Comparison of ENCODE assay signal across 8 cellular contexts in the genomic region with DNA sequence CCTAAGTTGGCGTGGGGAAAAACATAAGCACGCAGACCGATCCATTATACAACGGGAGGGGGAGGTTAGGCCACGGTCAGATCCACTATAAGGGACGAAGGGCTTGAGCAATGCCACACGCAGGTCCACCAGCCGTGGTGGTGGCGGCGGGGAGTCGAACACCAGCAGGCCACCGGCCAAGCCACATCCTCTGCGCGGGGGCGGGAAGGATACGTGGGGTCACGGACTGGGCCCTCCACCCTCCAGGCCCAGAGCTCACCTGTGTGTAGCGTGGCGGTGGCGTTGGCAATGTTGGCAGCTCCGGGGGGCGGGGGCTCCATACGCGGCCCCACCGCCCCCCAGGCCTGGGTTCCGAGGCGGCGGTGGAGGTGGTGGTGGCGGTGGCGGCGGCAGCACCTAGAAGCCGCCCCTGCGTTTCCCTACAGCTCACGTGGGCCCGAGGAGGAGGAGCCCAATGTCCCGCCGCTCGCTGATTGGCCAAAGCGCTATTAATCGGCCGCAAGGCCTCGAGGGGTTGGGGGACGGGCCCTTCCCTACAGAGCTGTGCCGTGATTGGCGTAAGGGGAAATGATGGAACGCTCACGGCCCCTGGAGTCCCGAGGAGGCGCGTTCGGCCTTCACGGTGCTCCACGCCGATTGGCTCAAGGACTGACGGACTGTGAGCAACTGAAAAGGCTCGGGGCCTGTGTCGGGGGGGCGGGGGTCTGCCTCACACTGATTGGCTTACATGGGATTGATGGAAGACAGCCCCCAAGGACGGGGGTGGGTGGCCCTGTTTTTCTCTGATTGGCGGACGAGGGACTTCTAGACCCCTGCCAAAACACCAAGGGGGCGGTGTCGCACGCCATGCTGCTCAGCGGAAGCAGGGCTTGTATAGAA. TPM values are rescaled to one million over a fixed set of nuclear protein-coding genes. Genes with fewer than 3 reads are reported as not detected.
DNase-seq lines count a peak whose midpoint lies in the region; ATAC-seq and TF ChIP-seq lines count a peak whose summit lies in the region.

A gene with protein sequence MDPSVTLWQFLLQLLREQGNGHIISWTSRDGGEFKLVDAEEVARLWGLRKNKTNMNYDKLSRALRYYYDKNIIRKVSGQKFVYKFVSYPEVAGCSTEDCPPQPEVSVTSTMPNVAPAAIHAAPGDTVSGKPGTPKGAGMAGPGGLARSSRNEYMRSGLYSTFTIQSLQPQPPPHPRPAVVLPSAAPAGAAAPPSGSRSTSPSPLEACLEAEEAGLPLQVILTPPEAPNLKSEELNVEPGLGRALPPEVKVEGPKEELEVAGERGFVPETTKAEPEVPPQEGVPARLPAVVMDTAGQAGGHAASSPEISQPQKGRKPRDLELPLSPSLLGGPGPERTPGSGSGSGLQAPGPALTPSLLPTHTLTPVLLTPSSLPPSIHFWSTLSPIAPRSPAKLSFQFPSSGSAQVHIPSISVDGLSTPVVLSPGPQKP (minus strand): TSS at position 400 of the 879 bp plus-strand sequence. CDS start 9,122 bp downstream, outside the sequence.

- H3K27ac ChIP-seq in BLaER1 treated with 17β-estradiol and CSF1 and Interleukin-3, amounts not matched to agents 10 nM and 100 nM, result peak within 1 kb of the TSS; percentile 61 to 86 (median 82); a peak in 21 of 22 replicates
- H3K27ac ChIP-seq in left lung, result peak within 1 kb of the TSS; percentile 65 to 76

- peaks cover 57% of the 10 kb centered on the region for H3K4me1 Mint-ChIP-seq in dendritic cell treated with granulocyte-macrophage colony-stimulating factor and Interleukin-4, amounts not matched to agents 40 ng/mL and 50 ng/mL, for 4 days (ENCODE audit: low read depth)

- peaks cover 0 to 9% (median 0%) of the 10 kb centered on the region in 11 experiments; a peak in 2 of 22 replicates for H3K9me3 ChIP-seq in BLaER1 treated with 17β-estradiol and CSF1 and Interleukin-3, amounts not matched to agents 10 nM and 100 nM (replicated peaks in 1 of 11)
- no peaks in the 10 kb centered on the region for H3K9me3 ChIP-seq in left lung

- intact Hi-C loops in dendritic cell treated with granulocyte-macrophage colony-stimulating factor and Interleukin-4, amounts not matched to agents 40 ng/mL and 50 ng/mL, for 4 days (cut with micrococcal nuclease), result loop anchor here (5.0 to 10.0 kb wide), 2 partner anchors 187 to 374 kb away; a partner anchor contains a TSS
- intact Hi-C loops in left lung (cut with DNase I), result no loop called here

- peak within 1 kb of the TSS; percentile 79 to 87 (median 84) for H3K9ac ChIP-seq in BLaER1 treated with 17β-estradiol and CSF1 and Interleukin-3, amounts not matched to agents 10 nM and 100 nM

- H3K36me3 ChIP-seq in BLaER1 treated with 17β-estradiol and CSF1 and Interleukin-3, amounts not matched to agents 10 nM and 100 nM, result peaks cover 4 to 42% (median 30%) of the 10 kb centered on the region in 11 experiments; a peak in 19 of 22 replicates
- peaks cover 0 to 9% of the 10 kb centered on the region in 2 donors for H3K36me3 ChIP-seq in left lung

- H3K36me3 Mint-ChIP-seq in dendritic cell treated with granulocyte-macrophage colony-stimulating factor and Interleukin-4, amounts not matched to agents 40 ng/mL and 50 ng/mL, for 4 days (ENCODE audit: low read depth), result peaks cover 85% of the 10 kb centered on the region

- peaks cover 22 to 33% (median 29%) of the 10 kb centered on the region in 10 experiments for H3K4me1 ChIP-seq in BLaER1 treated with 17β-estradiol and CSF1 and Interleukin-3, amounts not matched to agents 10 nM and 100 nM
- H3K4me1 ChIP-seq in left lung, result peaks cover 0 to 25% of the 10 kb centered on the region in 2 donors

- H3K4me3 Mint-ChIP-seq in dendritic cell treated with granulocyte-macrophage colony-stimulating factor and Interleukin-4, amounts not matched to agents 40 ng/mL and 50 ng/mL, for 4 days, result peak within 1 kb of the TSS; percentile 81

- H3K27ac Mint-ChIP-seq in dendritic cell treated with granulocyte-macrophage colony-stimulating factor and Interleukin-4, amounts not matched to agents 40 ng/mL and 50 ng/mL, for 4 days, result peak within 1 kb of the TSS; percentile 89

- peak within 1 kb of the TSS; percentile 75 to 93 (median 84) for H3K4me2 ChIP-seq in BLaER1 treated with 17β-estradiol and CSF1 and Interleukin-3, amounts not matched to agents 10 nM and 100 nM

- no peak for TF ChIP-seq CTCF in left lung (IDR thresholded peaks at IDR 0.05)

- no peaks in the 10 kb centered on the region for H3K27me3 Mint-ChIP-seq in dendritic cell treated with granulocyte-macrophage colony-stimulating factor and Interleukin-4, amounts not matched to agents 40 ng/mL and 50 ng/mL, for 4 days

- H3K4me3 ChIP-seq in BLaER1 treated with 17β-estradiol and CSF1 and Interleukin-3, amounts not matched to agents 10 nM and 100 nM, result peak within 1 kb of the TSS; percentile 68 to 79 (median 74)
- H3K4me3 ChIP-seq in left lung, result peak within 1 kb of the TSS; percentile 46 to 58

- ATAC-seq in GM19351 (IDR thresholded peaks at IDR 0.05; ENCODE audit: unreplicated experiment) (peak; percentile 85), HG03521 (IDR thresholded peaks at IDR 0.05; ENCODE audit: unreplicated experiment) (peak; percentile 91), left lung (peak; percentile 96)

- peak; percentile 99 for DNase-seq in NCI-H748 (lab: John Stamatoyannopoulos, UW; ENCODE audit: unreplicated experiment)
- peak; percentile 82 to 86 for DNase-seq in activated CD4-positive, alpha-beta T cell treated with anti-CD3 and anti-CD28 coated beads, Interleukin-2, amount 50 U/mL, for 4 hours
- DNase-seq in left lung, result peak; percentile 92 to 95
- peak; percentile 74 to 77 for DNase-seq in stimulated activated CD4-positive, alpha-beta T cell treated with anti-CD3 and anti-CD28 coated beads, Interleukin-2, amount 100 ng/mL, for 48 hours

- H3K27me3 ChIP-seq in BLaER1 treated with 17β-estradiol and CSF1 and Interleukin-3, amounts not matched to agents 10 nM and 100 nM, result peaks cover 51 to 87% (median 80%) of the 10 kb centered on the region in 11 experiments
- no peaks in the 10 kb centered on the region for H3K27me3 ChIP-seq in left lung

- peaks cover 0 to 45% (median 8%) of the 10 kb centered on the region in 11 experiments; a peak in 16 of 22 replicates for H4K20me1 ChIP-seq in BLaER1 treated with 17β-estradiol and CSF1 and Interleukin-3, amounts not matched to agents 10 nM and 100 nM

- H3K9me3 Mint-ChIP-seq in dendritic cell treated with granulocyte-macrophage colony-stimulating factor and Interleukin-4, amounts not matched to agents 40 ng/mL and 50 ng/mL, for 4 days, result no peaks in the 10 kb centered on the region

RNA-seq across cellular contexts. Expression of the gene that starts here (rescaled TPM):
- total RNA-seq in left lung, result 10 to 100 TPM; 28.2 to 35.2 TPM

Comparison
In these comparisons a context has a peak if more than half of its experiments do, and no peak if none do; other contexts are left out.
1. Peak in every context shown above with its lines: DNase-seq, ATAC-seq, H3K4me3 ChIP-seq and H3K27ac ChIP-seq.